Comparison of ENCODE assay signal across 8 cellular contexts in the genomic region with DNA sequence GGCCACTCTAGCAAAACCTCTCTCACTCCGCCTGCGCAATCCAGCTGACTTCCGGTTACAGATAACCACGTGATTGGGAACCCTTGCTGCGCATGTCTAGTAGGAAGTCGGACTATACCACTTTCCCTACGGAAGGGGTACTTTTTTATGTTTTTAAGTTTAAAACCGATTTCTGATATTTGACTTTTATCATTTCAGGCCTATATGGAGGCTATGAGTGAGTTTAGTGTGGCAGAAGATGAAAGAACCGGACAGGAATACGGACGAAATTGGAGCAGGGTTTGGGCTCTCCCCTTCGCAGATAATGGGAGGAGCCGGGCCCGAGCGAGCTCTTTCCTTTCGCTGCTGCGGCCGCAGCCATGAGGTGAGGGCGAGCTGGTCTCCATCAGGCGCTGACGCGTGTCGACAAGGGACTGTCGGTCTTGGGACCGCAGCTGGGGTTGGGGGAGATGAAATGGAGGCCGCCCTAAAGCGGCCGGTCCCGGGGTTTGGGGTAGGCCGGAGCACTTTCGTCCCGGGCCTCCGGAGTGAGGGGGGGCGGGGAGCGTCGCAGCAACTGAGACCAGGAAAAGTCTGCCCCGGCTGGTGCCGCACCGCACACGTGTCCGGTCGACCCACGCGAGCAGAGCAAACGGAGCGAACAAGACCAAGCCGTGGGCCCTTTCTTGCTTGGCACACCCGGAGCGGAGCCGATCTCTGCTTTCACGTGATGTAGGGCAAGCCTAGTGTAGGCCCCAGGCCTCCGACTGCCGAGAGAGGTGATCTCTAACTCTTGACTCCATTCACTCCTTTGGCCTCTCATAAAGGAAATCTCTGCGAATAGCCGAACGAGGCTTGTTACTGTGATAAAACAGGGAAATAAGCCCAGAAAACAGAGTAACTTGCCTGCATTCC. TPM values are rescaled to one million over a fixed set of nuclear protein-coding genes. Genes with fewer than 3 reads are reported as not detected.
DNase-seq lines count a peak whose midpoint lies in the region; ATAC-seq and TF ChIP-seq lines count a peak whose summit lies in the region.

RPL19 (plus strand) TSS at position 298 of the 894 bp plus-strand sequence; CDS start at position 360, 62 bp downstream.

- DNase-seq in GM12864 (ENCODE audit: low read depth) (peak; percentile 93), NCI-H146 (lab: John Stamatoyannopoulos, UW) (peak; percentile 97), T-cell (peak; percentile 73 to 88 (median 82)), adipocyte (ENCODE audit: low read depth) (peak; percentile 97), cardiac septum (ENCODE audit: low spot score) (peak; percentile 95), trophoblast cell (peak; percentile 82 to 95), tibial nerve (ENCODE audit: low spot score in 2 of 2) (peak; percentile 88 to 93)

- peaks cover 53 to 64% (median 59%) of the 10 kb centered on the region in 3 donors for H3K4me1 Mint-ChIP-seq in T-cell

- peak within 1 kb of the TSS; percentile 92 for H3K18ac ChIP-seq in trophoblast cell (ENCODE audit: low read length)

- H4K8ac ChIP-seq in trophoblast cell (ENCODE audit: low read depth, low read length): peak within 1 kb of the TSS; percentile 93

- H2BK120ac ChIP-seq in trophoblast cell (ENCODE audit: insufficient read depth, low read length, poor library complexity): peak within 1 kb of the TSS; percentile 78

- no CpG with 5 or more reads among the region's 56 CpGs for WGBS in trophoblast cell (ENCODE audit: extremely low coverage, insufficient coverage, insufficient read length)
- 0% methylated on average over 48 to 55 of the region's 56 CpGs for WGBS in tibial nerve, 2 donors

- POLR2A ChIA-PET in T-cell (lab: Charles Lee): interaction anchor here (0.6 to 1.0 kb wide), 7 partner anchors 38 to 406 kb away, joined by 3 to 11 read pairs (median 4); no protein-coding TSS in a partner anchor

- H2BK5ac ChIP-seq in trophoblast cell (ENCODE audit: low read depth, low read length, poor library complexity): peak within 1 kb of the TSS; percentile 89

- H3K9me3 Mint-ChIP-seq in T-cell: no peaks in the 10 kb centered on the region

- H3K4me3 Mint-ChIP-seq in T-cell: peak within 1 kb of the TSS; percentile 91 to 99 (median 98)

- H3K27ac ChIP-seq in trophoblast cell (ENCODE audit: low read depth, low read length): peak within 1 kb of the TSS; percentile 80
- peak within 1 kb of the TSS; percentile 96 to 98 (median 97) for H3K27ac ChIP-seq in tibial nerve

- no peaks in the 10 kb centered on the region for H3K27me3 Mint-ChIP-seq in T-cell

- H3K9ac ChIP-seq in adipocyte (ENCODE audit: low read length): peak within 1 kb of the TSS; percentile 100
- H3K9ac ChIP-seq in trophoblast cell (ENCODE audit: low read length): peak within 1 kb of the TSS; percentile 100

- peak; percentile 88 to 97 for TF ChIP-seq EP300 in tibial nerve (IDR thresholded peaks at IDR 0.05)

- peaks cover 39% of the 10 kb centered on the region for H3K4me1 ChIP-seq in adipocyte (ENCODE audit: control insufficient read depth, insufficient read depth, low read length)
- peaks cover 12 to 17% of the 10 kb centered on the region in 2 experiments for H3K4me1 ChIP-seq in trophoblast cell (ENCODE audit: control insufficient read depth in 1 of 2, insufficient read depth in 2 of 2, low read length in 2 of 2)
- H3K4me1 ChIP-seq in tibial nerve: peaks cover 0 to 60% (median 32%) of the 10 kb centered on the region in 4 donors

- H3K27ac Mint-ChIP-seq in T-cell: peak within 1 kb of the TSS; percentile 100

- peaks cover 39% of the 10 kb centered on the region for H3K36me3 ChIP-seq in adipocyte (ENCODE audit: control insufficient read depth, insufficient read depth, low read length, severe bottlenecking)
- peaks cover 31 to 40% of the 10 kb centered on the region in 2 experiments for H3K36me3 ChIP-seq in trophoblast cell (ENCODE audit: control insufficient read depth in 1 of 2, insufficient read depth in 2 of 2, low read length in 2 of 2)
- peaks cover 0 to 40% (median 34%) of the 10 kb centered on the region in 3 donors for H3K36me3 ChIP-seq in tibial nerve

- H3K79me2 ChIP-seq in trophoblast cell (ENCODE audit: control insufficient read depth, insufficient read depth, low read length, poor library complexity): peaks cover 9% of the 10 kb centered on the region

- TF ChIP-seq POLR2A in tibial nerve (IDR thresholded peaks at IDR 0.05): peak; percentile 48 to 67

- peak within 1 kb of the TSS; percentile 80 for H2AK5ac ChIP-seq in trophoblast cell (ENCODE audit: low read length)

- peaks cover 40% of the 10 kb centered on the region for H3K36me3 Mint-ChIP-seq in T-cell

- peak within 1 kb of the TSS; percentile 89 for H3K4me2 ChIP-seq in trophoblast cell (ENCODE audit: low read length)

- H2AFZ ChIP-seq in trophoblast cell (ENCODE audit: insufficient read depth, low read length, poor library complexity): peak within 1 kb of the TSS; percentile 78

- H3K27me3 ChIP-seq in adipocyte (replicated peaks; ENCODE audit: control insufficient read depth, insufficient read depth, low read length) (no peaks in the 10 kb centered on the region), trophoblast cell (ENCODE audit: insufficient read depth, low read length) (no peaks in the 10 kb centered on the region), tibial nerve (no peaks in the 10 kb centered on the region)

- H3K4ac ChIP-seq in trophoblast cell (ENCODE audit: low read depth, low read length): peak within 1 kb of the TSS; percentile 98

- H3K23ac ChIP-seq in trophoblast cell (ENCODE audit: low read length): no peak within 1 kb of the TSS

- H4K91ac ChIP-seq in trophoblast cell (ENCODE audit: low read depth, low read length): peak within 1 kb of the TSS; percentile 85

- no peak for TF ChIP-seq CTCF in GM12864 (IDR thresholded peaks at IDR 0.05; ENCODE audit: low read depth, low read length, missing control alignments)
- TF ChIP-seq CTCF in tibial nerve (IDR thresholded peaks at IDR 0.05): peak in 2 of 5 experiments; percentile 30 to 33

- H3K9me3 ChIP-seq in adipocyte (ENCODE audit: control insufficient read depth, low read length): no peaks in the 10 kb centered on the region
- no peaks in the 10 kb centered on the region for H3K9me3 ChIP-seq in trophoblast cell (ENCODE audit: insufficient read depth, low read depth, low read length)
- H3K9me3 ChIP-seq in tibial nerve: no peaks in the 10 kb centered on the region

- intact Hi-C loops in cardiac septum (cut with DNase I): no loop called here

- H2BK12ac ChIP-seq in trophoblast cell (ENCODE audit: low read length): no peak within 1 kb of the TSS

- H3K79me1 ChIP-seq in trophoblast cell (ENCODE audit: low read length): peaks cover 7% of the 10 kb centered on the region

- H3K4me3 ChIP-seq in GM12864 (ENCODE audit: low read depth, low read length) (peak within 1 kb of the TSS; percentile 86), adipocyte (ENCODE audit: low read length) (peak within 1 kb of the TSS; percentile 93), trophoblast cell (ENCODE audit: low read depth, low read length) (peak within 1 kb of the TSS; percentile 96), tibial nerve (peak within 1 kb of the TSS; percentile 66 to 82 (median 73))

- H4K12ac ChIP-seq in trophoblast cell (ENCODE audit: low read depth, low read length): peak within 1 kb of the TSS; percentile 88

- ATAC-seq in HG02763 (IDR thresholded peaks at IDR 0.05; ENCODE audit: unreplicated experiment): peak; percentile 66
- ATAC-seq in T-cell (replicated peaks in 1 of 4): peak; percentile 79 to 80 (median 80)

- CTCF ChIA-PET in T-cell (lab: Charles Lee): interaction anchor here (0.6 to 1.9 kb wide), 9 partner anchors 32 to 642 kb away, joined by 4 to 10 read pairs (median 8); no protein-coding TSS in a partner anchor

- H3K14ac ChIP-seq in trophoblast cell (ENCODE audit: low read length): peak within 1 kb of the TSS; percentile 97

RNA-seq across cellular contexts. Expression of gene RPL19, which starts in this region (rescaled TPM):
- 1,000 to 10,000 TPM; 2,988 to 3,293 (median 3,174) TPM for total RNA-seq in T-cell
- total RNA-seq in cardiac septum: 753 TPM
- 1,663 and 1,757 TPM in 2 replicates for polyA plus RNA-seq in trophoblast cell (2013)
- 1,000 to 10,000 TPM; 2,381 to 3,486 (median 2,809) TPM for total RNA-seq in tibial nerve

Comparison
In these comparisons a context has a peak if more than half of its experiments do, and no peak if none do; other contexts are left out.
1. Peak in every context shown above with its lines: DNase-seq, ATAC-seq, H3K4me3 ChIP-seq and H3K27ac ChIP-seq.